ENCODE assay signal across 8 cellular contexts in genomic region chr18:46097853-46098615, GRCh38. TPM values are rescaled to one million over a fixed set of nuclear protein-coding genes. Genes with fewer than 3 reads are reported as not detected.
DNase-seq lines count a peak whose midpoint lies in the region; ATAC-seq, FAIRE-seq and TF ChIP-seq lines count a peak whose summit lies in the region.

TSS of gene ATP5F1A (minus strand) at chr18:46098296. CDS start at chr18:46098231, 65 bp downstream.

- ATAC-seq in GM18861 (IDR thresholded peaks at IDR 0.05; ENCODE audit: unreplicated experiment): peak; percentile 77
- ATAC-seq in HG03097 (IDR thresholded peaks at IDR 0.05; ENCODE audit: low FRiP score, unreplicated experiment): peak; percentile 80

- TF ChIP-seq CTCF in AG04449 (IDR thresholded peaks at IDR 0.05; ENCODE audit: insufficient read depth, low read length, missing control alignments) (peak; percentile 12), kidney (IDR thresholded peaks at IDR 0.05; ENCODE audit: borderline replicate concordance, extremely low read depth, insufficient read depth) (no peak)

- H3K9me3 ChIP-seq in kidney (ENCODE audit: control insufficient read depth in 1 of 2, low read length in 2 of 2): no peaks in the 10 kb centered on the region

- intact Hi-C loops in kidney (cut with DNase I): no loop called here

- H3K9ac ChIP-seq in kidney (ENCODE audit: low read length in 2 of 2): peak within 1 kb of the TSS; percentile 95 to 96

- H3K36me3 ChIP-seq in kidney (ENCODE audit: control insufficient read depth in 1 of 2, insufficient read depth in 2 of 2, low read length in 2 of 2): peaks cover 3 to 4% of the 10 kb centered on the region in 2 donors

- H3K27ac ChIP-seq in kidney (ENCODE audit: low read depth in 2 of 2, low read length in 2 of 2): peak within 1 kb of the TSS; percentile 97 to 98

- DNase-seq in AG04449 (ENCODE audit: low read depth, low spot score) (no peak), NCI-H2227 treated with DMSO at 0.1 percent for 48 hours (lab: John Stamatoyannopoulos, UW) (peak; percentile 95), kidney (peak; percentile 97)
- DNase-seq in activated CD4-positive, CD25-positive, alpha-beta regulatory T cell (lab: John Stamatoyannopoulos, UW): peak; percentile 58 to 83 (median 80)
- peak; percentile 83 for DNase-seq in central memory CD4-positive, alpha-beta T cell
- DNase-seq in stimulated activated CD4-positive, alpha-beta T cell treated with anti-CD3 and anti-CD28 coated beads, Interleukin-15, amount 100 ng/mL, for 24 hours: peak; percentile 92

- POLR2A ChIA-PET in AG04449 (lab: Yijun Ruan, JAX): interaction anchor here (0.8 to 1.4 kb wide), 3 partner anchors 15 to 27 kb away, joined by 3 read pairs; no protein-coding TSS in a partner anchor

- H3K4me3 ChIP-seq in AG04449 (ENCODE audit: low read depth, low read length) (peak within 1 kb of the TSS; percentile 97), kidney (ENCODE audit: low read length in 2 of 2) (peak within 1 kb of the TSS; percentile 91 to 94)

- peaks cover 4 to 5% of the 10 kb centered on the region in 2 donors for H3K4me1 ChIP-seq in kidney (ENCODE audit: control insufficient read depth in 1 of 2, insufficient read depth in 1 of 2, low read depth in 1 of 2, low read length in 2 of 2)

- FAIRE-seq in kidney (lab: Jason Lieb, UNC): no peak

- CTCF ChIA-PET in AG04449 (lab: Yijun Ruan, JAX): interaction anchor here (0.7 to 3.2 kb wide), 5 partner anchors 24 to 560 kb away, joined by 3 to 12 read pairs (median 8); a partner anchor contains a TSS

RNA-seq across cellular contexts. Expression of gene ATP5F1A, which starts in this region (rescaled TPM):
- 417 TPM for total RNA-seq in kidney
- 1,054 TPM for polyA plus RNA-seq in kidney (ENCODE audit: insufficient read depth, low read depth, low replicate concordance)
